In genomic region chr2:172919732-172920131, GRCh38 we compare ENCODE assay signal across 17 cellular contexts.
DNase-seq lines count a peak whose midpoint lies in the region; ATAC-seq and TF ChIP-seq lines count a peak whose summit lies in the region.
"Had no signal": no experiment of that assay in that cellular context is flagged by ENCODE, and none has a peak within 500 bp of the region (broad histone marks: within the 10 kb centered on the region; RNA-seq: fewer than 3 reads in every experiment).

No MANE protein-coding gene starts in this region.

- no peak overlapping the region for H3K27ac ChIP-seq in upper lobe of left lung
- H3K27ac ChIP-seq: ovary, thyroid gland had no signal

- no peak overlapping the region for H3K4me3 ChIP-seq in GM12864 (ENCODE audit: low read depth, low read length)
- no peak overlapping the region for H3K4me3 ChIP-seq in lower leg skin (ENCODE audit: low read depth, poor library complexity, severe bottlenecking)
- H3K4me3 ChIP-seq in upper lobe of left lung = no peak overlapping the region
- H3K4me3 ChIP-seq: ovary, thyroid gland had no signal

- whole genome bisulfite sequencing in lower leg skin, 2 donors = 87 to 97% methylated on average over 5 of the region's 5 CpGs
- WGBS in upper lobe of left lung, 2 donors = 88 to 89% methylated on average over 5 of the region's 5 CpGs

- intact Hi-C loops in lower leg skin (cut with DNase I; ENCODE audit: low total_unique reads) = no loop called here

- peak; percentile 25 for DNase-seq in GM12864 (ENCODE audit: low read depth)
- DNase-seq in lower leg skin (ENCODE audit: low spot score in 2 of 2) = no peak
- DNase-seq in HuH-7.5 (ENCODE audit: low spot score) = no peak
- no peak for DNase-seq in DMS 273 (lab: John Stamatoyannopoulos, UW; ENCODE audit: unreplicated experiment)
- DNase-seq in upper lobe of left lung = no peak
- DNase-seq: activated CD8-positive, alpha-beta T cell treated with anti-CD3 and anti-CD28 coated beads for 36 hours; endodermal cell; H7; NCI-H1436; NCI-H526 treated with DMSO at 0.1 percent for 48 hours; ovary; stimulated activated CD4-positive, alpha-beta T cell treated with anti-CD3 and anti-CD28 coated beads, Interleukin-12 subunit alpha, Interleukin-12 subunit beta, amount 100 ng/mL, for 4 hours; thyroid gland had no signal

- H3K27me3 ChIP-seq in upper lobe of left lung = no peaks in the 10 kb centered on the region
- H3K27me3 ChIP-seq: ovary, thyroid gland had no signal

- TF ChIP-seq POLR2A in lower leg skin (IDR thresholded peaks at IDR 0.05) (no peak), upper lobe of left lung (IDR thresholded peaks at IDR 0.05) (no peak)

- no peaks in the 10 kb centered on the region for H3K9me3 ChIP-seq in upper lobe of left lung
- H3K9me3 ChIP-seq: ovary, thyroid gland had no signal

- TF ChIP-seq CTCF in GM12864 (IDR thresholded peaks at IDR 0.05; ENCODE audit: low read depth, low read length, missing control alignments) (no peak), lower leg skin (IDR thresholded peaks at IDR 0.05) (no peak), upper lobe of left lung (IDR thresholded peaks at IDR 0.05) (no peak)

- H3K4me1 ChIP-seq in upper lobe of left lung = peaks cover 0 to 2% (median 0%) of the 10 kb centered on the region in 4 donors

- no peak for TF ChIP-seq EP300 in upper lobe of left lung (IDR thresholded peaks at IDR 0.05)

- ATAC-seq in GM19328 (IDR thresholded peaks at IDR 0.05; ENCODE audit: unreplicated experiment) (peak; percentile 73), HG02642 (IDR thresholded peaks at IDR 0.05; ENCODE audit: poor library complexity, unreplicated experiment) (peak; percentile 88), HG03432 (IDR thresholded peaks at IDR 0.05; ENCODE audit: unreplicated experiment) (peak; percentile 82), upper lobe of left lung (ENCODE audit: low FRiP score in 2 of 2) (no peak)
- ATAC-seq: activated CD8-positive, alpha-beta T cell treated with anti-CD3 and anti-CD28 coated beads for 36 hours; Right ventricle myocardium inferior had no signal

- H3K36me3 ChIP-seq in upper lobe of left lung = no peaks in the 10 kb centered on the region
- H3K36me3 ChIP-seq: ovary, thyroid gland had no signal

Comparison
In these comparisons a context has a peak if more than half of its experiments do, and no peak if none do; other contexts are left out.
1. ATAC-seq: peak in GM19328 (single experiment), HG02642 (single experiment) and HG03432 (single experiment); none in upper lobe of left lung (0 of 2).